Comparison of ENCODE assay signal across 10 cellular contexts in genomic region chr11:64088159-64089026, GRCh38. TPM values are rescaled to one million over a fixed set of nuclear protein-coding genes. Genes with fewer than 3 reads are reported as not detected.
DNase-seq lines count a peak whose midpoint lies in the region; ATAC-seq, FAIRE-seq and TF ChIP-seq lines count a peak whose summit lies in the region.
"Had no signal": no experiment of that assay in that cellular context is flagged by ENCODE, and none has a peak within 500 bp of the region (broad histone marks: within the 10 kb centered on the region; RNA-seq: fewer than 3 reads in every experiment).

No MANE protein-coding gene starts in this region.

- H3K27ac ChIP-seq in osteoblast (ENCODE audit: low read depth, low read length) (no peak overlapping the region), right atrium auricular region (no peak overlapping the region)
- H3K27ac ChIP-seq in CD8-positive, alpha-beta T cell (ENCODE audit: low read depth, low read length): no peak overlapping the region

- H3K4me3 ChIP-seq in Loucy (ENCODE audit: low read length, poor library complexity, severe bottlenecking) (no peak overlapping the region), bronchial epithelial cell (ENCODE audit: low read depth, low read length) (no peak overlapping the region), osteoblast (ENCODE audit: insufficient read depth, low read length) (no peak overlapping the region), right atrium auricular region (no peak overlapping the region)
- no peak overlapping the region for H3K4me3 ChIP-seq in CD8-positive, alpha-beta T cell (ENCODE audit: low read depth, low read length)

- H3K4me1 Mint-ChIP-seq in CD8-positive, alpha-beta T cell (ENCODE audit: low read depth): no peaks in the 10 kb centered on the region

- H3K9me2 ChIP-seq in Loucy (replicated peaks; ENCODE audit: low read depth, low read length): no peaks in the 10 kb centered on the region

- H3K4me1 ChIP-seq in Loucy (ENCODE audit: insufficient read depth, low read length, poor library complexity, severe bottlenecking) (peaks cover 31% of the 10 kb centered on the region), osteoblast (ENCODE audit: insufficient read depth, low read length) (peaks cover 11% of the 10 kb centered on the region), right atrium auricular region (peaks cover 0 to 29% of the 10 kb centered on the region in 2 donors)
- no peaks in the 10 kb centered on the region for H3K4me1 ChIP-seq in CD8-positive, alpha-beta T cell (ENCODE audit: insufficient read depth, low read length)

- H3K79me2 ChIP-seq in Loucy (ENCODE audit: insufficient read depth, low read length) (no peaks in the 10 kb centered on the region), osteoblast (ENCODE audit: insufficient read depth, low read length) (no peaks in the 10 kb centered on the region)

- H3K9me3 Mint-ChIP-seq in CD8-positive, alpha-beta T cell: no peaks in the 10 kb centered on the region

- H3K27ac Mint-ChIP-seq in CD8-positive, alpha-beta T cell: no peak overlapping the region

- H3K4me2 ChIP-seq in Loucy (ENCODE audit: low read depth, low read length, poor library complexity, severe bottlenecking) (no peak overlapping the region), osteoblast (ENCODE audit: insufficient read depth, low read length) (no peak overlapping the region)

- no peaks in the 10 kb centered on the region for H4K20me1 ChIP-seq in Loucy (ENCODE audit: insufficient read depth, low read length, poor library complexity, severe bottlenecking)
- no peaks in the 10 kb centered on the region for H4K20me1 ChIP-seq in osteoblast (ENCODE audit: insufficient read depth, low read length)

- POLR2A ChIA-PET in CD8-positive, alpha-beta T cell (lab: Charles Lee): no interaction called here

- no peaks in the 10 kb centered on the region for H3F3A ChIP-seq in Loucy (ENCODE audit: low read depth)

- no peaks in the 10 kb centered on the region for H3K27me3 Mint-ChIP-seq in CD8-positive, alpha-beta T cell (ENCODE audit: low read depth)

- H3K36me3 ChIP-seq in Loucy (ENCODE audit: insufficient read depth, low read length) (no peaks in the 10 kb centered on the region), bronchial epithelial cell (ENCODE audit: control insufficient read depth, insufficient read depth, low read length) (no peaks in the 10 kb centered on the region), osteoblast (ENCODE audit: insufficient read depth, low read length) (no peaks in the 10 kb centered on the region), right atrium auricular region (no peaks in the 10 kb centered on the region)
- no peaks in the 10 kb centered on the region for H3K36me3 ChIP-seq in CD8-positive, alpha-beta T cell (ENCODE audit: insufficient read depth, low read length)

- TF ChIP-seq CTCF in Loucy (conservative IDR thresholded peaks at IDR 0.05; ENCODE audit: low read length) (peak; percentile 49), bronchial epithelial cell (IDR thresholded peaks at IDR 0.05; ENCODE audit: insufficient read depth, low read length, severe bottlenecking) (peak; percentile 61), osteoblast (IDR thresholded peaks at IDR 0.05; ENCODE audit: extremely low read depth, low read depth, low read length) (peak; percentile 12), right atrium auricular region (IDR thresholded peaks at IDR 0.05) (peak in 1 of 2 donors; percentile 16)
- no peak for TF ChIP-seq CTCF in CD8-positive, alpha-beta T cell (IDR thresholded peaks at IDR 0.05)

- H3K9me3 ChIP-seq in Loucy (ENCODE audit: insufficient read depth, low read depth, low read length): no peaks in the 10 kb centered on the region
- no peaks in the 10 kb centered on the region for H3K9me3 ChIP-seq in osteoblast (ENCODE audit: low read depth, low read length)
- H3K9me3 ChIP-seq in CD8-positive, alpha-beta T cell (ENCODE audit: low read length): no peaks in the 10 kb centered on the region
- no peaks in the 10 kb centered on the region for H3K9me3 ChIP-seq in right atrium auricular region

- CTCF ChIA-PET in CD8-positive, alpha-beta T cell (lab: Charles Lee): no interaction called here

- intact Hi-C loops in CD8-positive, alpha-beta T cell (cut with DNase I, micrococcal nuclease): no loop called here

- no peaks in the 10 kb centered on the region for H3K36me3 Mint-ChIP-seq in CD8-positive, alpha-beta T cell

- no peak overlapping the region for H3K4me3 Mint-ChIP-seq in CD8-positive, alpha-beta T cell

- no peak overlapping the region for H3K9ac ChIP-seq in Loucy (ENCODE audit: low read depth, low read length, poor library complexity, severe bottlenecking)

- DNase-seq in NCI-H1105 treated with DMSO at 0.1 percent for 48 hours (lab: John Stamatoyannopoulos, UW) (peak; percentile 7), NCI-H1105 (lab: John Stamatoyannopoulos, UW) (no peak), bronchial epithelial cell (ENCODE audit: low read depth) (peak; percentile 8), osteoblast (ENCODE audit: insufficient read length, low spot score, missing footprints) (no peak), NCI-H774 (lab: John Stamatoyannopoulos, UW) (no peak), right atrium auricular region (ENCODE audit: low spot score) (no peak)
- no peak for DNase-seq in CD8-positive, alpha-beta T cell
- DNase-seq: erythroblast, NCI-H1930 had no signal

- no peak overlapping the region for H2AFZ ChIP-seq in Loucy (ENCODE audit: low read length)
- no peak overlapping the region for H2AFZ ChIP-seq in osteoblast (ENCODE audit: low read length)

- H3K27me3 ChIP-seq in Loucy (ENCODE audit: insufficient read depth, low read length, poor library complexity, severe bottlenecking): no peaks in the 10 kb centered on the region
- peaks cover 5% of the 10 kb centered on the region for H3K27me3 ChIP-seq in bronchial epithelial cell (ENCODE audit: control insufficient read depth, insufficient read depth, low read length)
- H3K27me3 ChIP-seq in osteoblast (ENCODE audit: insufficient read depth, low read length): no peaks in the 10 kb centered on the region
- no peaks in the 10 kb centered on the region for H3K27me3 ChIP-seq in CD8-positive, alpha-beta T cell (ENCODE audit: insufficient read depth, low read length)
- no peaks in the 10 kb centered on the region for H3K27me3 ChIP-seq in right atrium auricular region

- ATAC-seq in CD8-positive, alpha-beta T cell: no peak

- FAIRE-seq in bronchial epithelial cell (lab: Jason Lieb, UNC): no peak

RNA-seq across cellular contexts. Expression of gene FLRT1, which starts 52.7 kb away (rescaled TPM):
- total RNA-seq in bronchial epithelial cell (0.26 and 1.5 TPM in 2 replicates), osteoblast (under 0.01 and 0.29 TPM in 2 replicates), right atrium auricular region (1 to 10 TPM in 1 of 2 donors, under 1 TPM in 1; 0.67 to 1.7 TPM)
- total RNA-seq in CD8-positive, alpha-beta T cell: not detected

Comparison
In these comparisons a context has a peak if more than half of its experiments do, and no peak if none do; other contexts are left out.
1. DNase-seq: peak in NCI-H1105 treated with DMSO at 0.1 percent for 48 hours (single experiment) and bronchial epithelial cell (single experiment); none in NCI-H1105 (single experiment), osteoblast (single experiment), NCI-H774 (single experiment), CD8-positive, alpha-beta T cell (0 of 7) and right atrium auricular region (single experiment).